In genomic region chr2:144447535-144447934, GRCh38 we compare ENCODE assay signal across 14 cellular contexts.
"Had no signal": no experiment of that assay in that cellular context is flagged by ENCODE, and none has a peak within 500 bp of the region (broad histone marks: within the 10 kb centered on the region; RNA-seq: fewer than 3 reads in every experiment).

No MANE protein-coding gene starts in this region.

- H3K27ac ChIP-seq: parathyroid adenoma had no signal

- DNase-seq: activated CD4-positive, alpha-beta memory T cell treated with anti-CD3 and anti-CD28 coated beads for 36 hours; activated effector memory CD4-positive, alpha-beta T cell treated with anti-CD3 and anti-CD28 coated beads, Interleukin-2, amount 50 U/mL, for 16 hours; activated T-cell treated with anti-CD3 and anti-CD28 coated beads, Interleukin-2, amount 50 U/mL, for 4 hours; aorta; erythroblast; left colon; retina; SIG-M5 had no signal

- ATAC-seq: activated naive CD4-positive, alpha-beta T cell treated with anti-CD3 and anti-CD28 coated beads, Interleukin-2, amount 50 U/mL, for 72 hours; activated T-cell treated with anti-CD3 and anti-CD28 coated beads, Interleukin-2, amount 50 U/mL, for 4 hours; left colon; stimulated activated effector memory CD8-positive, alpha-beta T cell treated with anti-CD3 and anti-CD28 coated beads, Interleukin-12 subunit alpha, Interleukin-12 subunit beta, amount 100 ng/mL, for 72 hours had no signal

- H3K36me3 Mint-ChIP-seq: activated naive CD4-positive, alpha-beta T cell treated with anti-CD3 and anti-CD28 coated beads, Interleukin-2, amount 50 U/mL, for 72 hours had no signal

- H3K4me3 ChIP-seq: skin epidermis had no signal

- H3K4me3 Mint-ChIP-seq: activated CD4-positive, alpha-beta memory T cell treated with anti-CD3 and anti-CD28 coated beads for 36 hours; activated T-cell treated with anti-CD3 and anti-CD28 coated beads, Interleukin-2, amount 50 U/mL, for 4 hours; memory B cell; T-helper 2 cell treated with Interferon-gamma antibody and Interleukin-4, amounts not matched to agents 5 μg/mL and 100 μg/mL, for 36 hours had no signal

- H3K27ac Mint-ChIP-seq: activated CD4-positive, alpha-beta memory T cell treated with anti-CD3 and anti-CD28 coated beads for 36 hours; activated naive CD4-positive, alpha-beta T cell treated with anti-CD3 and anti-CD28 coated beads, Interleukin-2, amount 50 U/mL, for 72 hours; T-helper 2 cell treated with Interferon-gamma antibody and Interleukin-4, amounts not matched to agents 5 μg/mL and 100 μg/mL, for 36 hours had no signal

- H3K9me3 Mint-ChIP-seq: activated CD4-positive, alpha-beta memory T cell treated with anti-CD3 and anti-CD28 coated beads for 36 hours; activated naive CD4-positive, alpha-beta T cell treated with anti-CD3 and anti-CD28 coated beads, Interleukin-2, amount 50 U/mL, for 72 hours; activated T-cell treated with anti-CD3 and anti-CD28 coated beads, Interleukin-2, amount 50 U/mL, for 4 hours; memory B cell; stimulated activated effector memory CD8-positive, alpha-beta T cell treated with anti-CD3 and anti-CD28 coated beads, Interleukin-12 subunit alpha, Interleukin-12 subunit beta, amount 100 ng/mL, for 72 hours; T-helper 2 cell treated with Interferon-gamma antibody and Interleukin-4, amounts not matched to agents 5 μg/mL and 100 μg/mL, for 36 hours had no signal

- H3K27me3 Mint-ChIP-seq: memory B cell had no signal

- H3K4me1 ChIP-seq: parathyroid adenoma had no signal
